1 cellular context compared by ENCODE assay signal in genomic region chr10:73096452-73097304, GRCh38.
TF ChIP-seq lines count a peak whose summit lies in the region.

Gene P4HA1 (minus strand): TSS chr10:73096866. CDS start chr10:73074883, 21,983 bp downstream.

TF ChIP-seq in HepG2, 621 proteins besides CTCF, POLR2A, EP300 and RAD21 (continued from another document and continues in another):
- no peak for TF ChIP-seq GLMP (CRISPR knock-in tag; IDR thresholded peaks at IDR 0.05; ENCODE audit: borderline replicate concordance)
- TF ChIP-seq ZHX2 (IDR thresholded peaks at IDR 0.05; ENCODE audit: low read depth) = peak; percentile 59; the same call in 1 of the 2 replicates
- TF ChIP-seq ZHX2 (CRISPR knock-in tag; IDR thresholded peaks at IDR 0.05; ENCODE audit: borderline replicate concordance) = 0 out of 2 replicates have a peak, but pooled peaks have one; percentile 70
- TF ChIP-seq JUND (CRISPR knock-in tag; IDR thresholded peaks at IDR 0.05) = no peak
- TF ChIP-seq ZNF629 (CRISPR knock-in tag; conservative IDR thresholded peaks at IDR 0.05) = peak; percentile 81
- TF ChIP-seq POGZ (CRISPR knock-in tag; IDR thresholded peaks at IDR 0.05) = peak; percentile 93
- TF ChIP-seq ZNF367 (CRISPR knock-in tag; IDR thresholded peaks at IDR 0.05; ENCODE audit: borderline replicate concordance) = 0 out of 2 replicates have a peak, but pooled peaks have one; percentile 29
- TF ChIP-seq LBX2 (CRISPR knock-in tag; IDR thresholded peaks at IDR 0.05; ENCODE audit: borderline replicate concordance) = no peak
- TF ChIP-seq ZNF318 (CRISPR knock-in tag; IDR thresholded peaks at IDR 0.05) = 0 out of 2 replicates have a peak, but pooled peaks have one; percentile 61
- TF ChIP-seq SATB2 (CRISPR knock-in tag; IDR thresholded peaks at IDR 0.05) = peak; percentile 67; the same call in 1 of the 2 replicates
- peak; percentile 48; the same call in 1 of the 2 replicates for TF ChIP-seq ZSCAN29 (CRISPR knock-in tag; conservative IDR thresholded peaks at IDR 0.05)
- TF ChIP-seq ZNF709 (CRISPR knock-in tag; IDR thresholded peaks at IDR 0.05) = peak; percentile 85; the same call in 1 of the 2 replicates
- TF ChIP-seq YY1 (IDR thresholded peaks at IDR 0.05; ENCODE audit: insufficient read depth, insufficient replicate concordance, low read depth, low read length) = peak; percentile 86
- TF ChIP-seq TP53 (CRISPR knock-in tag; conservative IDR thresholded peaks at IDR 0.05) = peak; percentile 77; the same call in 1 of the 2 replicates
- no peak; the same call in 1 of the 2 replicates for TF ChIP-seq ZBTB14 (CRISPR knock-in tag; IDR thresholded peaks at IDR 0.05)
- TF ChIP-seq NAIF1 (CRISPR knock-in tag; IDR thresholded peaks at IDR 0.05; ENCODE audit: borderline replicate concordance) = no peak; the same call in 1 of the 2 replicates
- peak; percentile 64; the same call in 1 of the 2 replicates for TF ChIP-seq ZNF660 (CRISPR knock-in tag; IDR thresholded peaks at IDR 0.05; ENCODE audit: borderline replicate concordance, low read depth)
- no peak; the same call in 1 of the 2 replicates for TF ChIP-seq ELF4 (CRISPR knock-in tag; IDR thresholded peaks at IDR 0.05; ENCODE audit: borderline replicate concordance)
- no peak; the same call in 1 of the 2 replicates for TF ChIP-seq ZNF253 (CRISPR knock-in tag; IDR thresholded peaks at IDR 0.05; ENCODE audit: borderline replicate concordance)
- no peak for TF ChIP-seq CC2D1A (CRISPR knock-in tag; IDR thresholded peaks at IDR 0.05)
- peak; percentile 67 for TF ChIP-seq ZNF816 (CRISPR knock-in tag; IDR thresholded peaks at IDR 0.05; ENCODE audit: borderline replicate concordance)
- peak; percentile 95 for TF ChIP-seq BRCA1 (CRISPR knock-in tag; IDR thresholded peaks at IDR 0.05)
- TF ChIP-seq TMF1 (CRISPR knock-in tag; IDR thresholded peaks at IDR 0.05; ENCODE audit: low read depth) = no peak; the same call in 1 of the 2 replicates
- TF ChIP-seq KMT2B (CRISPR knock-in tag; IDR thresholded peaks at IDR 0.05) = peak; percentile 68; the same call in 1 of the 2 replicates
- TF ChIP-seq BATF2 (CRISPR knock-in tag; IDR thresholded peaks at IDR 0.05) = peak; percentile 78; the same call in 1 of the 2 replicates
- TF ChIP-seq TIGD3 (CRISPR knock-in tag; IDR thresholded peaks at IDR 0.05; ENCODE audit: borderline replicate concordance) = peak; percentile 83; the same call in 1 of the 2 replicates
- no peak for TF ChIP-seq GTF3A (CRISPR knock-in tag; conservative IDR thresholded peaks at IDR 0.05)
- no peak; the same call in 1 of the 2 replicates for TF ChIP-seq JUN (CRISPR knock-in tag; IDR thresholded peaks at IDR 0.05)
- TF ChIP-seq MXD1 (CRISPR knock-in tag; IDR thresholded peaks at IDR 0.05) = peak; percentile 82
- TF ChIP-seq SP4 (CRISPR knock-in tag; IDR thresholded peaks at IDR 0.05) = peak; percentile 60; the same call in 1 of the 2 replicates
- no peak for TF ChIP-seq ZSCAN22 (CRISPR knock-in tag; IDR thresholded peaks at IDR 0.05)
- no peak for TF ChIP-seq CHD4 (IDR thresholded peaks at IDR 0.05; ENCODE audit: borderline replicate concordance, low read length)
- peak; percentile 91 for TF ChIP-seq AGO2 (optimal IDR thresholded peaks at IDR 0.05; ENCODE audit: low read depth, low read length)
- peak; percentile 96 for TF ChIP-seq SALL2 (CRISPR knock-in tag; IDR thresholded peaks at IDR 0.05)
- peak; percentile 85 for TF ChIP-seq RXRA (CRISPR knock-in tag; IDR thresholded peaks at IDR 0.05)
